ENCODE assay signal across 9 cellular contexts in the genomic region with DNA sequence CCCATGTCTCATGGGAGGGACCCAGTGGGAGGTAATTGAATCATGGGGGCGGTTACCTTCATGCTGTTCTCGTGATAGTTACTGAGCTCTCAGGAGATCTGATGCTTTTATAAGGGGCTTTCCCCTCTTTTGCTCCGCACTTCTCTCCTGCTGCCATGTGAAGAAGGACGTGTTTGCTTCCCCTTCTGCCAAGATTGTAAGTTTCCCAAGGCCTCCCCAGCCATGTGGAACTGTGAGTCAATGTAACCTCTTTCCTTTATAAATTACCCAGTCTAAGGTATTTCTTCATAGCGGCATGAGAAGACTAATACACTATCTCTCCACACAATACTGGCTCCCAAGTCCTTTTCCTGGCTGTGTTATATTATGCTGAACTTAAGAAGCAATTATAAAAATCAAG.
DNase-seq lines count a peak whose midpoint lies in the region; ATAC-seq, FAIRE-seq and TF ChIP-seq lines count a peak whose summit lies in the region.
"Had no signal": no experiment of that assay in that cellular context is flagged by ENCODE, and none has a peak within 500 bp of the region (broad histone marks: within the 10 kb centered on the region; RNA-seq: fewer than 3 reads in every experiment).

No MANE protein-coding gene starts in this region.

- H3K9me3 ChIP-seq in hepatocyte (ENCODE audit: low read depth) (no peaks in the 10 kb centered on the region), thoracic aorta (no peaks in the 10 kb centered on the region)
- H3K9me3 ChIP-seq: BE2C had no signal

- H3K27ac ChIP-seq in hepatocyte = peak overlapping the region; percentile 87
- H3K27ac ChIP-seq in thoracic aorta = peak overlapping the region; percentile 64 to 73

- DNase-seq in activated T-cell treated with anti-CD3 and anti-CD28 coated beads, Interleukin-2, amount 50 U/mL, for 24 hours = peak; percentile 28
- DNase-seq in activated T-cell treated with anti-CD3 and anti-CD28 coated beads for 4 hours (no peak), hepatocyte (ENCODE audit: low spot score) (no peak), thoracic aorta (ENCODE audit: low spot score) (no peak), AG08395 (ENCODE audit: low spot score) (no peak), D721Med (ENCODE audit: insufficient read length, low spot score) (no peak)
- DNase-seq in activated naive CD8-positive, alpha-beta T cell treated with anti-CD3 and anti-CD28 coated beads, Interleukin-2, amount 10 ng/mL, durations not matched to agents 7 days and 5 days = no peak
- no peak for DNase-seq in stimulated activated naive B cell treated with anti-CD40 and anti-IgM and Interleukin-4, amounts not matched to agents 10 μg/mL and 1 μg/mL and 100 μg/mL, for 72 hours
- DNase-seq: BE2C had no signal

- WGBS in hepatocyte (ENCODE audit: low lambda C conversion rate, missing lambda C conversion rate) = 85% methylated on average over 5 of the region's 5 CpGs

- H3K4me2 ChIP-seq in hepatocyte = no peak overlapping the region

- H4K20me1 ChIP-seq in hepatocyte (ENCODE audit: insufficient read depth, poor library complexity, severe bottlenecking) = no peaks in the 10 kb centered on the region

- no peak overlapping the region for H2AFZ ChIP-seq in hepatocyte

- no peaks in the 10 kb centered on the region for H3K79me2 ChIP-seq in hepatocyte

- H3K4me1 ChIP-seq in hepatocyte (ENCODE audit: insufficient read depth) (peaks cover 19% of the 10 kb centered on the region), thoracic aorta (ENCODE audit: control insufficient read depth in 1 of 2, low read depth in 2 of 2) (peaks cover 26 to 49% of the 10 kb centered on the region in 2 donors)

- peaks cover 4% of the 10 kb centered on the region for H3K9me3 Mint-ChIP-seq in activated T-cell treated with anti-CD3 and anti-CD28 coated beads, Interleukin-2, amount 50 U/mL, for 24 hours
- no peaks in the 10 kb centered on the region for H3K9me3 Mint-ChIP-seq in activated naive CD8-positive, alpha-beta T cell treated with anti-CD3 and anti-CD28 coated beads, Interleukin-2, amount 10 ng/mL, durations not matched to agents 7 days and 5 days
- H3K9me3 Mint-ChIP-seq in stimulated activated naive B cell treated with anti-CD40 and anti-IgM and Interleukin-4, amounts not matched to agents 10 μg/mL and 1 μg/mL and 100 μg/mL, for 72 hours = peaks cover 0 to 2% of the 10 kb centered on the region in 2 donors

- H3K4me3 ChIP-seq in hepatocyte (no peak overlapping the region), thoracic aorta (no peak overlapping the region)

- POLR2A ChIA-PET in activated naive CD8-positive, alpha-beta T cell treated with anti-CD3 and anti-CD28 coated beads, Interleukin-2, amount 10 ng/mL, durations not matched to agents 7 days and 5 days (lab: Charles Lee) = interaction anchor here (1.1 to 2.1 kb wide), 3 partner anchors 17 to 48 kb away, joined by 3 to 11 read pairs (median 4); no protein-coding TSS in a partner anchor

- TF ChIP-seq CTCF in hepatocyte (IDR thresholded peaks at IDR 0.05; ENCODE audit: poor library complexity) (no peak), thoracic aorta (IDR thresholded peaks at IDR 0.05) (no peak), D721Med (IDR thresholded peaks at IDR 0.05; ENCODE audit: insufficient read depth, missing control alignments) (no peak)

- H3K36me3 ChIP-seq in hepatocyte (replicated peaks; ENCODE audit: insufficient read depth, low read depth) (no peaks in the 10 kb centered on the region), thoracic aorta (peaks cover 4% of the 10 kb centered on the region)

- H3K27ac Mint-ChIP-seq in activated T-cell treated with anti-CD3 and anti-CD28 coated beads, Interleukin-2, amount 50 U/mL, for 24 hours = peak overlapping the region; percentile 88
- H3K27ac Mint-ChIP-seq in activated naive CD8-positive, alpha-beta T cell treated with anti-CD3 and anti-CD28 coated beads, Interleukin-2, amount 10 ng/mL, durations not matched to agents 7 days and 5 days = peak overlapping the region; percentile 89
- H3K27ac Mint-ChIP-seq in stimulated activated naive B cell treated with anti-CD40 and anti-IgM and Interleukin-4, amounts not matched to agents 10 μg/mL and 1 μg/mL and 100 μg/mL, for 72 hours = no peak overlapping the region

- no peaks in the 10 kb centered on the region for H3K27me3 ChIP-seq in hepatocyte
- no peaks in the 10 kb centered on the region for H3K27me3 ChIP-seq in thoracic aorta (replicated peaks; ENCODE audit: insufficient read depth)
- H3K27me3 ChIP-seq: BE2C had no signal

- H3K4me3 Mint-ChIP-seq in activated T-cell treated with anti-CD3 and anti-CD28 coated beads, Interleukin-2, amount 50 U/mL, for 24 hours = no peak overlapping the region
- H3K4me3 Mint-ChIP-seq in activated naive CD8-positive, alpha-beta T cell treated with anti-CD3 and anti-CD28 coated beads, Interleukin-2, amount 10 ng/mL, durations not matched to agents 7 days and 5 days = peak overlapping the region; percentile 73
- no peak overlapping the region for H3K4me3 Mint-ChIP-seq in stimulated activated naive B cell treated with anti-CD40 and anti-IgM and Interleukin-4, amounts not matched to agents 10 μg/mL and 1 μg/mL and 100 μg/mL, for 72 hours

- H3K9me2 ChIP-seq in hepatocyte (replicated peaks; ENCODE audit: insufficient read depth) = no peaks in the 10 kb centered on the region

- ATAC-seq in activated naive CD8-positive, alpha-beta T cell treated with anti-CD3 and anti-CD28 coated beads, Interleukin-2, amount 10 ng/mL, durations not matched to agents 7 days and 5 days (ENCODE audit: low read depth) = no peak
- no peak for ATAC-seq in thoracic aorta (ENCODE audit: insufficient number of reproducible peaks, low FRiP score, low read depth)
- no peak for ATAC-seq in stimulated activated naive B cell treated with anti-CD40 and anti-IgM and Interleukin-4, amounts not matched to agents 10 μg/mL and 1 μg/mL and 100 μg/mL, for 72 hours (replicated peaks)

- H3K27me3 Mint-ChIP-seq in activated T-cell treated with anti-CD3 and anti-CD28 coated beads, Interleukin-2, amount 50 U/mL, for 24 hours = no peaks in the 10 kb centered on the region
- no peaks in the 10 kb centered on the region for H3K27me3 Mint-ChIP-seq in activated naive CD8-positive, alpha-beta T cell treated with anti-CD3 and anti-CD28 coated beads, Interleukin-2, amount 10 ng/mL, durations not matched to agents 7 days and 5 days
- H3K27me3 Mint-ChIP-seq in stimulated activated naive B cell treated with anti-CD40 and anti-IgM and Interleukin-4, amounts not matched to agents 10 μg/mL and 1 μg/mL and 100 μg/mL, for 72 hours = peaks cover 21 to 57% of the 10 kb centered on the region in 2 donors

- peaks cover 67% of the 10 kb centered on the region for H3K4me1 Mint-ChIP-seq in activated T-cell treated with anti-CD3 and anti-CD28 coated beads, Interleukin-2, amount 50 U/mL, for 24 hours (ENCODE audit: low read depth)
- peaks cover 27% of the 10 kb centered on the region for H3K4me1 Mint-ChIP-seq in activated naive CD8-positive, alpha-beta T cell treated with anti-CD3 and anti-CD28 coated beads, Interleukin-2, amount 10 ng/mL, durations not matched to agents 7 days and 5 days
- H3K4me1 Mint-ChIP-seq in stimulated activated naive B cell treated with anti-CD40 and anti-IgM and Interleukin-4, amounts not matched to agents 10 μg/mL and 1 μg/mL and 100 μg/mL, for 72 hours = no peaks in the 10 kb centered on the region

- peaks cover 69% of the 10 kb centered on the region for H3K36me3 Mint-ChIP-seq in activated T-cell treated with anti-CD3 and anti-CD28 coated beads, Interleukin-2, amount 50 U/mL, for 24 hours (ENCODE audit: low read depth)
- H3K36me3 Mint-ChIP-seq in activated naive CD8-positive, alpha-beta T cell treated with anti-CD3 and anti-CD28 coated beads, Interleukin-2, amount 10 ng/mL, durations not matched to agents 7 days and 5 days = peaks cover 21% of the 10 kb centered on the region
- no peaks in the 10 kb centered on the region for H3K36me3 Mint-ChIP-seq in stimulated activated naive B cell treated with anti-CD40 and anti-IgM and Interleukin-4, amounts not matched to agents 10 μg/mL and 1 μg/mL and 100 μg/mL, for 72 hours

- no peak for FAIRE-seq in D721Med (lab: Jason Lieb, UNC)
